ENCODE assay signal across 22 cellular contexts in the genomic region with DNA sequence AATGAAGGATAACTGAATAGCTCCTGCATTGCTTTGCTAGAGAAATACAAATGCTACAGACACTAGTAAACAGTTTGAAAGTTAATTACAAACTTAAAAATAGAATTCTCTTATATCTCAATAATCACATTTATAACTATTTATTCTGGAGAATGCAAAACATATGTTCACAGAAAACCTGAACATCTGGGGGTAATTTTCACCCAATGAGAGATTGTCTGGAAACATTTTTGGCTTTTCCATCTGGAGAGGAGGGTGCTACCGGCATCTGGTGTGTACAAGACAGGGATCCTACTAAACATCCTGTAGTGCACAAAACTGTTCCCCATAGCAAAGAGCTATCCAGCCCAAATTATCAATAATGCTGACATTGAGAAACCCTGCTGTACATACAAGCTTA.
DNase-seq lines count a peak whose midpoint lies in the region; ATAC-seq, FAIRE-seq and TF ChIP-seq lines count a peak whose summit lies in the region.
"Had no signal": no experiment of that assay in that cellular context is flagged by ENCODE, and none has a peak within 500 bp of the region (broad histone marks: within the 10 kb centered on the region; RNA-seq: fewer than 3 reads in every experiment).

No MANE protein-coding gene starts in this region.

- TF ChIP-seq CTCF in A549 (IDR thresholded peaks at IDR 0.05) (no peak), type B pancreatic cell (conservative IDR thresholded peaks at IDR 0.05) (no peak)

- H3K4me3 ChIP-seq in A549 (no peak overlapping the region), SK-N-MC (0 out of 2 replicates have a peak overlapping the region, but pooled peaks have one; percentile 4)
- H3K4me3 ChIP-seq: HAP-1 had no signal

- intact Hi-C loops in head of caudate nucleus (cut with DNase I) = no loop called here

- no peak overlapping the region for H3K4me3 Mint-ChIP-seq in type B pancreatic cell
- H3K4me3 Mint-ChIP-seq: CD4-positive, alpha-beta memory T cell; HFFc6 had no signal

- no peak for TF ChIP-seq EP300 in A549 (IDR thresholded peaks at IDR 0.05)

- TF ChIP-seq POLR2A in A549 (IDR thresholded peaks at IDR 0.05; ENCODE audit: low read length) = no peak

- no peak for ATAC-seq in A549

- TF ChIP-seq RAD21 in A549 (conservative IDR thresholded peaks at IDR 0.05 in 1 of 2, IDR thresholded peaks at IDR 0.05 in 1 of 2) = no peak

- no peaks in the 10 kb centered on the region for H3K36me3 Mint-ChIP-seq in type B pancreatic cell
- H3K36me3 Mint-ChIP-seq: CD4-positive, alpha-beta memory T cell had no signal

- no peak for FAIRE-seq in A549 (lab: Jason Lieb, UNC)
- FAIRE-seq: GM12891, GM18507, H54 had no signal

- no peak overlapping the region for H3K4me2 ChIP-seq in A549

- DNase-seq in A549 (ENCODE audit: low read depth in 1 of 2, low spot score in 1 of 2) (no peak), NCI-H1694 (lab: John Stamatoyannopoulos, UW) (peak; percentile 1), NCI-H524 treated with DMSO at 0.1 percent for 48 hours (lab: John Stamatoyannopoulos, UW) (peak; percentile 3), SK-N-MC (ENCODE audit: low read depth, low spot score) (no peak), activated gamma-delta T cell (lab: John Stamatoyannopoulos, UW) (no peak), type B pancreatic cell (ENCODE audit: extremely low spot score, unreplicated experiment) (no peak), head of caudate nucleus (no peak)
- DNase-seq in activated CD4-positive, CD25-positive, alpha-beta regulatory T cell (lab: John Stamatoyannopoulos, UW) = no peak
- DNase-seq: 8988T; C1 segment of cervical spinal cord; Calu3; CD4-positive, alpha-beta memory T cell; COR-L47; DMS53; DMS79 treated with DMSO at 0.1 percent for 48 hours; GF-D8; GOT3; HFFc6 had no signal

- H3K27ac ChIP-seq in A549 = no peak overlapping the region
- peak overlapping the region; percentile 71; the same call in 1 of the 2 replicates for H3K27ac ChIP-seq in SK-N-MC

- 23% methylated on average over 1 of the region's 1 CpG for WGBS in A549 (ENCODE audit: missing lambda C conversion rate)

- no peaks in the 10 kb centered on the region for H3K27me3 Mint-ChIP-seq in type B pancreatic cell
- H3K27me3 Mint-ChIP-seq: CD4-positive, alpha-beta memory T cell had no signal

- H3K27ac Mint-ChIP-seq in type B pancreatic cell = no peak overlapping the region
- H3K27ac Mint-ChIP-seq: CD4-positive, alpha-beta memory T cell; HFFc6 had no signal

- H3K36me3 ChIP-seq in SK-N-MC (ENCODE audit: insufficient read depth, low read length) = no peaks in the 10 kb centered on the region
- H3K36me3 ChIP-seq: HAP-1 had no signal

- H3K4me1 ChIP-seq in A549 = no peaks in the 10 kb centered on the region
- H3K4me1 ChIP-seq: HAP-1 had no signal

- POLR2A ChIA-PET in A549 (lab: Yijun Ruan, JAX) = no interaction called here

- H3K9me3 Mint-ChIP-seq in type B pancreatic cell = no peaks in the 10 kb centered on the region

- H3K4me1 Mint-ChIP-seq in type B pancreatic cell (ENCODE audit: unreplicated experiment) = no peaks in the 10 kb centered on the region
- H3K4me1 Mint-ChIP-seq: CD4-positive, alpha-beta memory T cell had no signal

- no peak overlapping the region for H3K9ac ChIP-seq in SK-N-MC (ENCODE audit: insufficient read length)

- CTCF ChIA-PET in A549 (lab: Yijun Ruan, JAX) = no interaction called here

- H3K9me3 ChIP-seq in A549 = no peaks in the 10 kb centered on the region
- H3K9me3 ChIP-seq in SK-N-MC (ENCODE audit: low read depth, low read length) = no peaks in the 10 kb centered on the region
- H3K9me3 ChIP-seq: HAP-1 had no signal

TF ChIP-seq in A549, 52 proteins besides CTCF, POLR2A, EP300 and RAD21:
- peak; percentile 33 for TF ChIP-seq MAFK (IDR thresholded peaks at IDR 0.05; ENCODE audit: partially characterized antibody)
- TF ChIP-seq HOXB13 (CRISPR knock-in tag; IDR thresholded peaks at IDR 0.05; ENCODE audit: low read depth) = no peak
TF ChIP-seq in A549: peak in this region for 1.

Comparison
In these comparisons a context has a peak if more than half of its experiments do, and no peak if none do; other contexts are left out.
1. DNase-seq: peak in NCI-H1694 (single experiment) and NCI-H524 treated with DMSO at 0.1 percent for 48 hours (single experiment); none in A549 (0 of 2), SK-N-MC (single experiment), activated gamma-delta T cell (single experiment), type B pancreatic cell (single experiment), activated CD4-positive, CD25-positive, alpha-beta regulatory T cell (0 of 4) and head of caudate nucleus (0 of 42).